1 cellular context compared by ENCODE assay signal in genomic region chr2:24821433-24821891, GRCh38.
TF ChIP-seq lines count a peak whose summit lies in the region.

No MANE protein-coding gene starts in this region.

TF ChIP-seq in HepG2, 621 proteins besides CTCF, POLR2A, EP300 and RAD21:
- TF ChIP-seq AGO2 (optimal IDR thresholded peaks at IDR 0.05; ENCODE audit: low read depth, low read length) (peak; percentile 81), MED13 (CRISPR knock-in tag; IDR thresholded peaks at IDR 0.05) (no peak)
